Comparison of ENCODE assay signal across 35 cellular contexts in the genomic region with DNA sequence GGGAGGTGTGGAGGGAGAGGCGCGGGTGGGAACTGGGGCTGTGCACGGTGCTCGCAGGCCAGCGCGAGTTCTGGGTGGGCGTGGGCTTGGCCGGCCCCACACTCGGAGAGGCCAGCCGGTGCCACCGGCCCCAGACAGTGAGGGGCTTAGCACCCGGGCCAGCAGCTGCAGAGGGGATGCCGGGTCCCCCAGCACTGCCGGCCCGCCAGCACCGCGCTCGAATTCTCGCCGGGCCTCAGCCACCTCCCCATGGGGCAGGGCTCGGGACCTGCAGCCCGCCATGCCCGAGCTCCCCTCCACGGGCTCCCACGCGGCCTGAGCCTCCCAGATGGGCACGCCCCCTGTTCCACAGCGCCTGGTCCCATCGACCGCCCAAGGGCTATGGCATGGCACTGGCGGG.
"Had no signal": no experiment of that assay in that cellular context is flagged by ENCODE, and none has a peak within 500 bp of the region (broad histone marks: within the 10 kb centered on the region; RNA-seq: fewer than 3 reads in every experiment).

No MANE protein-coding gene starts in this region.

- ATAC-seq: activated CD8-positive, alpha-beta T cell treated with anti-CD3 and anti-CD28 coated beads for 36 hours; activated naive CD8-positive, alpha-beta T cell treated with anti-CD3 and anti-CD28 coated beads, Interleukin-2, amount 50 U/mL, for 24 hours; activated T-cell treated with anti-CD3 and anti-CD28 coated beads, Interleukin-2, amount 50 U/mL, for 4 hours; activated T-cell treated with anti-CD3 and anti-CD28 coated beads, Interleukin-2, amount 50 U/mL, for 72 hours; activated T-helper 17 cell treated with anti-CD3 and anti-CD28 coated beads, Interleukin-2, amount 50 U/mL, for 72 hours had no signal

- FAIRE-seq: bronchial epithelial cell, TTC549 had no signal

- H3K4me1 ChIP-seq: ascending aorta had no signal

- DNase-seq: activated B cell treated with CpG ODN at 0.5 μM for 24 hours; activated CD4-positive, alpha-beta memory T cell treated with anti-CD3 and anti-CD28 coated beads for 36 hours; activated CD4-positive, alpha-beta T cell treated with anti-CD3 and anti-CD28 coated beads for 4 hours; activated CD4-positive, alpha-beta T cell treated with anti-CD3 and anti-CD28 coated beads, Interleukin-2, amount 10 ng/mL, durations not matched to agents 7 days and 5 days; activated CD4-positive, CD25-positive, alpha-beta regulatory T cell treated with anti-CD3 and anti-CD28 coated beads, Interleukin-2, amount 50 U/mL, for 72 hours; activated CD8-positive, alpha-beta memory T cell treated with anti-CD3 and anti-CD28 coated beads, Interleukin-2, amount 50 U/mL, for 4 hours; activated CD8-positive, alpha-beta T cell treated with anti-CD3 and anti-CD28 coated beads for 36 hours; activated effector memory CD4-positive, alpha-beta T cell treated with anti-CD3 and anti-CD28 coated beads, Interleukin-2, amount 50 U/mL, for 16 hours; activated naive CD4-positive, alpha-beta T cell; activated naive CD4-positive, alpha-beta T cell treated with anti-CD3 and anti-CD28 coated beads for 36 hours; activated naive CD4-positive, alpha-beta T cell treated with anti-CD3 and anti-CD28 coated beads, Interleukin-2, amount 50 U/mL, for 16 hours; activated naive CD8-positive, alpha-beta T cell treated with anti-CD3 and anti-CD28 coated beads, Interleukin-2, amount 10 ng/mL, durations not matched to agents 7 days and 5 days; activated naive CD8-positive, alpha-beta T cell treated with anti-CD3 and anti-CD28 coated beads, Interleukin-2, amount 50 U/mL, for 24 hours; activated T-cell treated with anti-CD3 and anti-CD28 coated beads for 4 hours; activated T-cell treated with anti-CD3 and anti-CD28 coated beads, Interleukin-2, amount 50 U/mL, for 1 hour; activated T-cell treated with anti-CD3 and anti-CD28 coated beads, Interleukin-2, amount 50 U/mL, for 4 hours; activated T-cell treated with anti-CD3 and anti-CD28 coated beads, Interleukin-2, amount 50 U/mL, for 72 hours; amygdala; anterior cingulate cortex; central memory CD4-positive, alpha-beta T cell; SW 1271; T-helper 1 cell; T-helper 2 cell; T-helper 9 cell had no signal

- H3K27ac ChIP-seq: ascending aorta, cardiac muscle cell, VCaP had no signal

- H3K27me3 ChIP-seq: ascending aorta, cardiac muscle cell had no signal

- H3K4me3 ChIP-seq: ascending aorta, cardiac muscle cell had no signal

- H3K36me3 ChIP-seq: ascending aorta, cardiac muscle cell had no signal

- H3K27ac Mint-ChIP-seq: activated B cell treated with CpG ODN at 0.5 μM for 24 hours; activated CD4-positive, alpha-beta memory T cell treated with anti-CD3 and anti-CD28 coated beads for 36 hours; activated CD4-positive, alpha-beta T cell treated with anti-CD3 and anti-CD28 coated beads, Interleukin-2, amount 10 ng/mL, durations not matched to agents 7 days and 5 days; activated CD8-positive, alpha-beta T cell treated with anti-CD3 and anti-CD28 coated beads for 36 hours; activated naive CD4-positive, alpha-beta T cell treated with anti-CD3 and anti-CD28 coated beads for 36 hours; activated naive CD8-positive, alpha-beta T cell; activated naive CD8-positive, alpha-beta T cell treated with anti-CD3 and anti-CD28 coated beads, Interleukin-2, amount 10 ng/mL, durations not matched to agents 7 days and 5 days; activated naive CD8-positive, alpha-beta T cell treated with anti-CD3 and anti-CD28 coated beads, Interleukin-2, amount 50 U/mL, for 24 hours; activated T-cell treated with anti-CD3 and anti-CD28 coated beads, Interleukin-2, amount 50 U/mL, for 72 hours; activated T-helper 1 cell treated with anti-CD3 and anti-CD28 coated beads, Interleukin-12 subunit alpha, Interleukin-12 subunit beta, Interleukin-2, Interleukin-4 antibody, amounts not matched to agents 30 ng/mL and 10 ng/mL and 1 ng/mL, durations not matched to agents 14 hours and 24 hours and 36 hours; activated T-helper 17 cell treated with anti-CD3 and anti-CD28 coated beads, Interleukin-2, amount 50 U/mL, for 72 hours; brain; T-helper 1 cell treated with Interleukin-12 subunit alpha and Interleukin-12 subunit beta and Interleukin-4 antibody, amounts not matched to agents 30 μg/mL and 1 μg/mL, for 36 hours; T-helper 2 cell treated with Interferon-gamma antibody and Interleukin-4, amounts not matched to agents 5 μg/mL and 100 μg/mL, for 36 hours had no signal
